Comparison of ENCODE assay signal across 27 cellular contexts in genomic region chr6:78157606-78158005, GRCh38.
"Had no signal": no experiment of that assay in that cellular context is flagged by ENCODE, and none has a peak within 500 bp of the region (broad histone marks: within the 10 kb centered on the region; RNA-seq: fewer than 3 reads in every experiment).

No MANE protein-coding gene starts in this region.

- H3K36me3 ChIP-seq: esophagus squamous epithelium, heart right ventricle, prostate gland, sigmoid colon, stomach, thyroid gland had no signal

- H3K4me3 ChIP-seq: coronary artery, esophagus squamous epithelium, heart right ventricle, lung, prostate gland, sigmoid colon, stomach, thyroid gland had no signal

- H3K27me3 ChIP-seq: esophagus squamous epithelium, heart right ventricle, sigmoid colon, stomach, thyroid gland had no signal

- H3K4me1 ChIP-seq: esophagus squamous epithelium, heart right ventricle, prostate gland, sigmoid colon, stomach, thyroid gland had no signal

- ATAC-seq: heart right ventricle; left lobe of liver; naive thymus-derived CD4-positive, alpha-beta T cell; right cardiac atrium; stimulated activated effector memory CD8-positive, alpha-beta T cell treated with anti-CD3 and anti-CD28 coated beads, Interleukin-12 subunit alpha, Interleukin-12 subunit beta, amount 100 ng/mL, for 72 hours had no signal

- DNase-seq: dermis blood vessel endothelial cell; effector memory CD4-positive, alpha-beta T cell; erythroblast; esophagus squamous epithelium; foreskin melanocyte; glutamatergic neuron; heart right ventricle; hippocampal formation; kidney; midbrain; naive thymus-derived CD4-positive, alpha-beta T cell; nucleus accumbens; right cardiac atrium; sigmoid colon; stimulated activated CD4-positive, alpha-beta T cell treated with anti-CD3 and anti-CD28 coated beads, Interleukin-2, amount 100 ng/mL, for 24 hours; stimulated activated CD4-positive, alpha-beta T cell treated with anti-CD3 and anti-CD28 coated beads, Interleukin-4, amount 100 ng/mL, for 24 hours; stimulated activated naive CD4-positive, alpha-beta T cell treated with Interleukin-2 at 50 U/mL for 16 hours; stomach; thyroid gland; trophoblast cell had no signal

- H3K27me3 Mint-ChIP-seq: memory B cell; naive thymus-derived CD4-positive, alpha-beta T cell had no signal

- H3K4me1 Mint-ChIP-seq: memory B cell; naive thymus-derived CD4-positive, alpha-beta T cell; nephron; stimulated activated effector memory CD8-positive, alpha-beta T cell treated with anti-CD3 and anti-CD28 coated beads, Interleukin-12 subunit alpha, Interleukin-12 subunit beta, amount 100 ng/mL, for 72 hours had no signal

- H3K4me3 Mint-ChIP-seq: memory B cell; naive thymus-derived CD4-positive, alpha-beta T cell; nephron; stimulated activated effector memory CD8-positive, alpha-beta T cell treated with anti-CD3 and anti-CD28 coated beads, Interleukin-12 subunit alpha, Interleukin-12 subunit beta, amount 100 ng/mL, for 72 hours had no signal

- H3K9me3 ChIP-seq: esophagus squamous epithelium, prostate gland, sigmoid colon, stomach, thyroid gland had no signal

- H3K9me3 Mint-ChIP-seq: nephron had no signal

- H3K36me3 Mint-ChIP-seq: memory B cell; naive thymus-derived CD4-positive, alpha-beta T cell; stimulated activated effector memory CD8-positive, alpha-beta T cell treated with anti-CD3 and anti-CD28 coated beads, Interleukin-12 subunit alpha, Interleukin-12 subunit beta, amount 100 ng/mL, for 72 hours had no signal

- H3K27ac Mint-ChIP-seq: memory B cell; nephron; stimulated activated effector memory CD8-positive, alpha-beta T cell treated with anti-CD3 and anti-CD28 coated beads, Interleukin-12 subunit alpha, Interleukin-12 subunit beta, amount 100 ng/mL, for 72 hours had no signal

- H3K27ac ChIP-seq: coronary artery, esophagus squamous epithelium, heart right ventricle, prostate gland, sigmoid colon, stomach, thyroid gland had no signal
